Comparison of ENCODE assay signal across 8 cellular contexts in the genomic region with DNA sequence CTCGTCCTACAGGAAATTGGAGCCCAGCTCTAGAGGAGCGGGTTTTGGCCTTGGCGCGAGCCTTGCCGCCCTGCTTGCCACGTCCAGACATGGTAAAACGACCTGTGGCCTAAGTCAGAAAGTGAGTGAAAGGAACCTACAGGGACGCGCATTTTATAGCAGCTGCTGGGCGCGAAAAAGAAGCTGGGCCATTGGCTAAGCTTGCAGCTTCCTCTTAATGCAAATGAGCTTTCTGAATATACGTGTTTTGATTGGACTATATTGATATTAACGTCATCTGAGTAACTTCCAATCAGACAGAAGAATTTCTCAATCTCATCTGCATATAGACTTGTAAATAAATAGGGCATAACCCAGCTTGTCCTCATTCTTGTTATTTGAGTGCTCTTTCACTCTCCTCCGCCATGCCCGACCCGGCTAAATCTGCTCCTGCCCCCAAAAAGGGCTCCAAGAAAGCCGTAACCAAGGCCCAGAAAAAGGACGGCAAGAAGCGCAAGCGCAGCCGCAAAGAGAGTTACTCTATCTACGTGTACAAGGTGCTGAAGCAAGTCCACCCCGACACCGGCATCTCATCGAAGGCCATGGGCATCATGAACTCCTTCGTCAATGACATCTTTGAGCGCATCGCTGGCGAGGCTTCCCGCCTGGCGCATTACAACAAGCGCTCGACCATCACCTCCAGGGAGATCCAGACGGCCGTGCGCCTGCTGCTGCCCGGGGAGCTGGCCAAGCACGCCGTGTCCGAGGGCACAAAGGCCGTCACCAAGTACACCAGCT. TPM values are rescaled to one million over a fixed set of nuclear protein-coding genes. Genes with fewer than 3 reads are reported as not detected.
A peak's percentile ranks its signal among the peaks of the same experiment; 100 is the strongest.
DNase-seq lines count a peak whose midpoint lies in the region; ATAC-seq and TF ChIP-seq lines count a peak whose summit lies in the region.

No MANE protein-coding gene starts in this region.

- no peaks in the 10 kb centered on the region for H3K9me3 Mint-ChIP-seq in central memory CD8-positive, alpha-beta T cell

- H3K36me3 Mint-ChIP-seq in central memory CD8-positive, alpha-beta T cell (ENCODE audit: insufficient read depth) = peaks cover 31% of the 10 kb centered on the region

- DNase-seq in AG08395 (ENCODE audit: low spot score) = peak; percentile 92
- peak; percentile 97 for DNase-seq in NCI-H2227 (lab: John Stamatoyannopoulos, UW; ENCODE audit: unreplicated experiment)
- DNase-seq in central memory CD8-positive, alpha-beta T cell (ENCODE audit: low spot score in 2 of 2) = peak; percentile 85 to 89
- DNase-seq in kidney epithelial cell (ENCODE audit: low read depth) = peak; percentile 96
- DNase-seq in stimulated activated CD4-positive, alpha-beta T cell treated with anti-CD3 and anti-CD28 coated beads, Interleukin-15, amount 100 ng/mL, for 48 hours (ENCODE audit: low read depth in 2 of 2) = peak; percentile 83 to 87

- H3K27me3 Mint-ChIP-seq in central memory CD8-positive, alpha-beta T cell = no peaks in the 10 kb centered on the region

- ATAC-seq in GM18907 (IDR thresholded peaks at IDR 0.05; ENCODE audit: unreplicated experiment) = peak; percentile 54
- peak; percentile 44 for ATAC-seq in HG03139 (IDR thresholded peaks at IDR 0.05; ENCODE audit: unreplicated experiment)
- ATAC-seq in central memory CD8-positive, alpha-beta T cell (replicated peaks; ENCODE audit: extremely low read depth, poor library complexity, severe bottlenecking) = peak; percentile 69

- H3K27ac Mint-ChIP-seq in central memory CD8-positive, alpha-beta T cell (ENCODE audit: low read depth) = no peak overlapping the region

- H3K4me3 Mint-ChIP-seq in central memory CD8-positive, alpha-beta T cell = no peak overlapping the region

- H3K27me3 ChIP-seq in kidney epithelial cell (ENCODE audit: control insufficient read depth, insufficient read depth, low read length) = no peaks in the 10 kb centered on the region

- H3K4me1 Mint-ChIP-seq in central memory CD8-positive, alpha-beta T cell = peaks cover 35% of the 10 kb centered on the region

- H3K36me3 ChIP-seq in kidney epithelial cell (ENCODE audit: control insufficient read depth, insufficient read depth, low read length) = no peaks in the 10 kb centered on the region

- H3K4me3 ChIP-seq in WI38 (ENCODE audit: low read depth, low read length) (peak overlapping the region; percentile 85), kidney epithelial cell (ENCODE audit: low read depth, low read length) (peak overlapping the region; percentile 73)

- TF ChIP-seq CTCF in WI38 (IDR thresholded peaks at IDR 0.05; ENCODE audit: low read depth, low read length) (no peak), kidney epithelial cell (IDR thresholded peaks at IDR 0.05; ENCODE audit: insufficient read depth, low read length, poor library complexity, severe bottlenecking) (no peak)

RNA-seq across cellular contexts. Expression of gene OR2B2, which starts 18.9 kb away (rescaled TPM):
- not detected in 2 replicates for total RNA-seq in kidney epithelial cell

Comparison
In these comparisons a context has a peak if more than half of its experiments do, and no peak if none do; other contexts are left out.
1. Peak in every context shown above with its lines: DNase-seq, ATAC-seq and H3K4me3 ChIP-seq.